In the genomic region with DNA sequence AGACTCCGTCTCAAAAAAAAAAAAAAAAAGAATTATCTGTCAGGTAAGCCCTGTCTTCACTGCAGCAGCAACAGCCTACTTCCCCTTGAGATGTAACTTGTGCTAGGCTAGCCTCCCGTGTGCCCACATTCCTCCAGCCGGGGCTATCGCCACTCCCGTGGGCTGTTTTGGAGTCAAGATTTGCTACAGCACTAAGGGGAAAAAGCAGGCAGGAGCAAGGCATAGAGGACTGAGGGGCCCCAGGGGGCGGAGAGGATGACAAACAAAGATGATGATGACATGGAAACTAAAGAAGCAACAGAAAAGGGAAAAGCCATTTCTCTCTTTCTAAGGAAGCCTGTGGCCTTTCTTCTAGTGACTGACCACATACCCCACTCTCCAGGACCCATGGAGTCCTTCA, we compare ENCODE assay signal across 12 cellular contexts. TPM values are rescaled to one million over a fixed set of nuclear protein-coding genes. Genes with fewer than 3 reads are reported as not detected.
DNase-seq lines count a peak whose midpoint lies in the region; ATAC-seq and TF ChIP-seq lines count a peak whose summit lies in the region.
"Had no signal": no experiment of that assay in that cellular context is flagged by ENCODE, and none has a peak within 500 bp of the region (broad histone marks: within the 10 kb centered on the region; RNA-seq: fewer than 3 reads in every experiment).

No MANE protein-coding gene starts in this region.

- H3K9me3 ChIP-seq in lower lobe of right lung (no peaks in the 10 kb centered on the region), vagina (no peaks in the 10 kb centered on the region)
- H3K9me3 ChIP-seq: esophagus muscularis mucosa, ovary had no signal

- peaks cover 31% of the 10 kb centered on the region for H3K36me3 Mint-ChIP-seq in activated CD8-positive, alpha-beta memory T cell treated with anti-CD3 and anti-CD28 coated beads, Interleukin-2, amount 10 ng/mL, durations not matched to agents 7 days and 5 days
- peaks cover 30% of the 10 kb centered on the region for H3K36me3 Mint-ChIP-seq in stimulated activated memory B cell treated with anti-CD40 and anti-IgM and Interleukin-4, amounts not matched to agents 10 μg/mL and 1 μg/mL and 100 μg/mL, for 72 hours

- peaks cover 22% of the 10 kb centered on the region for H3K4me1 ChIP-seq in lower lobe of right lung
- H3K4me1 ChIP-seq in vagina = peaks cover 8% of the 10 kb centered on the region

- H3K27me3 ChIP-seq in lower lobe of right lung (ENCODE audit: low read depth) = no peaks in the 10 kb centered on the region
- H3K27me3 ChIP-seq in vagina = no peaks in the 10 kb centered on the region
- H3K27me3 ChIP-seq: esophagus muscularis mucosa, ovary had no signal

- CTCF ChIA-PET in activated CD8-positive, alpha-beta memory T cell treated with anti-CD3 and anti-CD28 coated beads, Interleukin-2, amount 10 ng/mL, durations not matched to agents 7 days and 5 days (lab: Charles Lee) = interaction anchor here (0.9 to 5.1 kb wide), 4 partner anchors 58 to 133 kb away, joined by 3 to 157 read pairs (median 26); a partner anchor contains a TSS

- ATAC-seq in activated CD8-positive, alpha-beta memory T cell treated with anti-CD3 and anti-CD28 coated beads, Interleukin-2, amount 10 ng/mL, durations not matched to agents 7 days and 5 days = no peak
- no peak for ATAC-seq in lower lobe of right lung
- ATAC-seq in stimulated activated memory B cell treated with anti-CD40 and anti-IgM and Interleukin-4, amounts not matched to agents 10 μg/mL and 1 μg/mL and 100 μg/mL, for 72 hours = no peak

- peak overlapping the region; percentile 93 for H3K27ac Mint-ChIP-seq in activated CD8-positive, alpha-beta memory T cell treated with anti-CD3 and anti-CD28 coated beads, Interleukin-2, amount 10 ng/mL, durations not matched to agents 7 days and 5 days
- peak overlapping the region; percentile 85 for H3K27ac Mint-ChIP-seq in stimulated activated memory B cell treated with anti-CD40 and anti-IgM and Interleukin-4, amounts not matched to agents 10 μg/mL and 1 μg/mL and 100 μg/mL, for 72 hours

- no peaks in the 10 kb centered on the region for H3K27me3 Mint-ChIP-seq in activated CD8-positive, alpha-beta memory T cell treated with anti-CD3 and anti-CD28 coated beads, Interleukin-2, amount 10 ng/mL, durations not matched to agents 7 days and 5 days
- H3K27me3 Mint-ChIP-seq in stimulated activated memory B cell treated with anti-CD40 and anti-IgM and Interleukin-4, amounts not matched to agents 10 μg/mL and 1 μg/mL and 100 μg/mL, for 72 hours = no peaks in the 10 kb centered on the region

- peaks cover 63% of the 10 kb centered on the region for H3K4me1 Mint-ChIP-seq in activated CD8-positive, alpha-beta memory T cell treated with anti-CD3 and anti-CD28 coated beads, Interleukin-2, amount 10 ng/mL, durations not matched to agents 7 days and 5 days
- peaks cover 45% of the 10 kb centered on the region for H3K4me1 Mint-ChIP-seq in stimulated activated memory B cell treated with anti-CD40 and anti-IgM and Interleukin-4, amounts not matched to agents 10 μg/mL and 1 μg/mL and 100 μg/mL, for 72 hours

- H3K36me3 ChIP-seq in lower lobe of right lung (peaks cover 55% of the 10 kb centered on the region), vagina (peaks cover 0 to 42% of the 10 kb centered on the region in 2 donors)
- H3K36me3 ChIP-seq: ovary had no signal

- no peaks in the 10 kb centered on the region for H3K9me3 Mint-ChIP-seq in activated CD8-positive, alpha-beta memory T cell treated with anti-CD3 and anti-CD28 coated beads, Interleukin-2, amount 10 ng/mL, durations not matched to agents 7 days and 5 days (ENCODE audit: low read depth)
- no peaks in the 10 kb centered on the region for H3K9me3 Mint-ChIP-seq in stimulated activated memory B cell treated with anti-CD40 and anti-IgM and Interleukin-4, amounts not matched to agents 10 μg/mL and 1 μg/mL and 100 μg/mL, for 72 hours

- H3K4me3 Mint-ChIP-seq in activated CD8-positive, alpha-beta memory T cell treated with anti-CD3 and anti-CD28 coated beads, Interleukin-2, amount 10 ng/mL, durations not matched to agents 7 days and 5 days = peak overlapping the region; percentile 96
- H3K4me3 Mint-ChIP-seq in stimulated activated memory B cell treated with anti-CD40 and anti-IgM and Interleukin-4, amounts not matched to agents 10 μg/mL and 1 μg/mL and 100 μg/mL, for 72 hours = peak overlapping the region; percentile 95

- intact Hi-C loops in lower lobe of right lung (cut with DNase I) (loop anchor here (5.0 kb wide), 1 partner anchor 61 kb away; no protein-coding TSS in a partner anchor), vagina (cut with DNase I) (loop anchor here (5.0 kb wide), 2 partner anchors 56 to 131 kb away; no protein-coding TSS in a partner anchor)

- no peak for TF ChIP-seq POLR2A in vagina (IDR thresholded peaks at IDR 0.05)

- H3K27ac ChIP-seq in lower lobe of right lung (no peak overlapping the region), vagina (no peak overlapping the region)
- H3K27ac ChIP-seq: ovary had no signal

- DNase-seq in MV-4-11 (lab: John Stamatoyannopoulos, UW) (peak; percentile 67), lower lobe of right lung (no peak), occipital lobe (lab: John Stamatoyannopoulos, UW) (no peak), NCI-H2081 (lab: John Stamatoyannopoulos, UW) (no peak), vagina (ENCODE audit: extremely low spot score in 2 of 2) (no peak), NCI-H526 treated with DMSO at 0.1 percent for 48 hours (lab: John Stamatoyannopoulos, UW) (no peak)
- DNase-seq in activated CD8-positive, alpha-beta memory T cell treated with anti-CD3 and anti-CD28 coated beads, Interleukin-2, amount 10 ng/mL, durations not matched to agents 7 days and 5 days = peak; percentile 51
- DNase-seq: DMS79 treated with DMSO at 0.1 percent for 48 hours, NCI-H748 treated with DMSO at 0.1 percent for 48 hours, ovary had no signal

- TF ChIP-seq CTCF in lower lobe of right lung (IDR thresholded peaks at IDR 0.05) = no peak
- no peak for TF ChIP-seq CTCF in vagina (IDR thresholded peaks at IDR 0.05)

- H3K4me3 ChIP-seq in lower lobe of right lung (peak overlapping the region; percentile 61), vagina (no peak overlapping the region)
- H3K4me3 ChIP-seq: ovary had no signal

RNA-seq across cellular contexts. Expression of a gene that starts 1.9 kb away (rescaled TPM):
- 10 to 100 TPM; 14.5 to 17.6 TPM for total RNA-seq in activated CD8-positive, alpha-beta memory T cell treated with anti-CD3 and anti-CD28 coated beads, Interleukin-2, amount 10 ng/mL, durations not matched to agents 7 days and 5 days
- total RNA-seq in lower lobe of right lung = 17.8 TPM
- 0.78 TPM for total RNA-seq in occipital lobe
- total RNA-seq in vagina = 7.6 TPM

RNA-seq across cellular contexts. Expression of a gene that starts 7.4 kb away (rescaled TPM):
- total RNA-seq in activated CD8-positive, alpha-beta memory T cell treated with anti-CD3 and anti-CD28 coated beads, Interleukin-2, amount 10 ng/mL, durations not matched to agents 7 days and 5 days = 1 to 10 TPM; 4.4 to 4.9 TPM
- total RNA-seq in lower lobe of right lung (6.5 TPM), occipital lobe (16.4 TPM), vagina (21.1 TPM)

RNA-seq across cellular contexts. Expression of a gene that starts 7.6 kb away (rescaled TPM):
- 10 to 100 TPM; 60.6 to 69.6 TPM for total RNA-seq in activated CD8-positive, alpha-beta memory T cell treated with anti-CD3 and anti-CD28 coated beads, Interleukin-2, amount 10 ng/mL, durations not matched to agents 7 days and 5 days
- total RNA-seq in lower lobe of right lung = 38.4 TPM
- total RNA-seq in occipital lobe = 35.6 TPM
- total RNA-seq in vagina = 22.1 TPM

RNA-seq across cellular contexts. Expression of a gene that starts 11.9 kb away (rescaled TPM):
- 1 to 10 TPM in 1 of 2 experiments, under 1 TPM in 1; 0.84 to 1.7 TPM for total RNA-seq in activated CD8-positive, alpha-beta memory T cell treated with anti-CD3 and anti-CD28 coated beads, Interleukin-2, amount 10 ng/mL, durations not matched to agents 7 days and 5 days
- total RNA-seq in lower lobe of right lung (6.4 TPM), occipital lobe (18.6 TPM), vagina (10.1 TPM)

RNA-seq across cellular contexts. Expression of a gene that starts 17.5 kb away (rescaled TPM):
- total RNA-seq in activated CD8-positive, alpha-beta memory T cell treated with anti-CD3 and anti-CD28 coated beads, Interleukin-2, amount 10 ng/mL, durations not matched to agents 7 days and 5 days = 1 to 10 TPM; 2.9 to 3.6 TPM
- 2.1 TPM for total RNA-seq in lower lobe of right lung
- not detected for total RNA-seq in occipital lobe
- total RNA-seq in vagina = 2.2 TPM

Comparison
In these comparisons a context has a peak if more than half of its experiments do, and no peak if none do; other contexts are left out.
1. DNase-seq: peak in MV-4-11 (single experiment) and activated CD8-positive, alpha-beta memory T cell treated with anti-CD3 and anti-CD28 coated beads, Interleukin-2, amount 10 ng/mL, durations not matched to agents 7 days and 5 days (single experiment); none in lower lobe of right lung (single experiment), occipital lobe (single experiment), NCI-H2081 (0 of 2), vagina (0 of 2) and NCI-H526 treated with DMSO at 0.1 percent for 48 hours (single experiment).